18 cellular contexts compared by ENCODE assay signal in genomic region chr10:92969151-92969550, GRCh38.
DNase-seq lines count a peak whose midpoint lies in the region; ATAC-seq, FAIRE-seq and TF ChIP-seq lines count a peak whose summit lies in the region.
"Had no signal": no experiment of that assay in that cellular context is flagged by ENCODE, and none has a peak within 500 bp of the region (broad histone marks: within the 10 kb centered on the region; RNA-seq: fewer than 3 reads in every experiment).

No MANE protein-coding gene starts in this region.

- CTCF ChIA-PET in AG04449 (lab: Yijun Ruan, JAX): interaction anchor here (1.0 to 1.2 kb wide), 2 partner anchors 39 to 383 kb away, joined by 3 read pairs; no protein-coding TSS in a partner anchor

- H2AFZ ChIP-seq in GM23248: no peak overlapping the region

- H3K4me3 ChIP-seq in AG04449 (ENCODE audit: low read depth, low read length) (no peak overlapping the region), GM23248 (no peak overlapping the region), adipocyte (ENCODE audit: low read length) (no peak overlapping the region), fibroblast of the aortic adventitia (ENCODE audit: low read depth, low read length) (no peak overlapping the region)
- H3K4me3 ChIP-seq: SK-N-MC had no signal

- H3K4me1 ChIP-seq in GM23248 (ENCODE audit: insufficient read depth) (peaks cover 51% of the 10 kb centered on the region), adipocyte (ENCODE audit: control insufficient read depth, insufficient read depth, low read length) (peaks cover 36% of the 10 kb centered on the region)

- H3K9ac ChIP-seq in GM23248: no peak overlapping the region
- no peak overlapping the region for H3K9ac ChIP-seq in adipocyte (ENCODE audit: low read length)

- POLR2A ChIA-PET in AG04449 (lab: Yijun Ruan, JAX): no interaction called here

- no peaks in the 10 kb centered on the region for H4K20me1 ChIP-seq in GM23248 (ENCODE audit: insufficient read depth)

- no peaks in the 10 kb centered on the region for H3K9me2 ChIP-seq in GM23248 (ENCODE audit: insufficient read depth)

- H3K9me3 ChIP-seq in GM23248 (ENCODE audit: low read depth): no peaks in the 10 kb centered on the region
- H3K9me3 ChIP-seq in adipocyte (ENCODE audit: control insufficient read depth, low read length): no peaks in the 10 kb centered on the region

- DNase-seq in AG04449 (ENCODE audit: low read depth, low spot score) (peak; percentile 54), GM23248 (peak; percentile 88), adipocyte (ENCODE audit: low read depth) (peak; percentile 20), fibroblast of the aortic adventitia (ENCODE audit: low read depth) (peak; percentile 31), frontal cortex (ENCODE audit: low spot score in 2 of 2) (no peak), RPMI8226 (no peak)
- DNase-seq in stimulated activated naive CD4-positive, alpha-beta T cell (lab: John Stamatoyannopoulos, UW): no peak
- DNase-seq: Caco-2, DMS53, GF-D8, NCI-H1092 treated with DMSO at 0.1 percent for 48 hours, NCI-H1694 treated with DMSO at 0.1 percent for 48 hours, NCI-H446, NCI-H748 treated with DMSO at 0.1 percent for 48 hours, PC-3 had no signal

- no peaks in the 10 kb centered on the region for H3K27me3 ChIP-seq in GM23248 (replicated peaks; ENCODE audit: insufficient read depth)
- H3K27me3 ChIP-seq in adipocyte (replicated peaks; ENCODE audit: control insufficient read depth, insufficient read depth, low read length): no peaks in the 10 kb centered on the region

- no peak for ATAC-seq in HG03442 (IDR thresholded peaks at IDR 0.05; ENCODE audit: unreplicated experiment)
- ATAC-seq: PC-3 had no signal

- no peaks in the 10 kb centered on the region for H3K36me3 ChIP-seq in GM23248 (ENCODE audit: low read depth)
- H3K36me3 ChIP-seq in adipocyte (ENCODE audit: control insufficient read depth, insufficient read depth, low read length, severe bottlenecking): no peaks in the 10 kb centered on the region

- 5 to 10% methylated on average over 1 of the region's 1 CpG for WGBS in GM23248 (ENCODE audit: low coverage in 1 of 2, low lambda C conversion rate in 2 of 2, missing lambda C conversion rate in 2 of 2), 2 experiments

- peak overlapping the region; percentile 13 for H3K27ac ChIP-seq in GM23248
- H3K27ac ChIP-seq: 22Rv1, SK-N-MC had no signal

- H3F3A ChIP-seq in GM23248 (ENCODE audit: insufficient read depth): peaks cover 39% of the 10 kb centered on the region

- in situ Hi-C loops in GM23248 (cut with MboI): no loop called here

- H3K79me2 ChIP-seq in GM23248 (ENCODE audit: insufficient read depth): no peaks in the 10 kb centered on the region

- no peak overlapping the region for H3K4me2 ChIP-seq in GM23248 (ENCODE audit: unreplicated experiment)

- TF ChIP-seq CTCF in AG04449 (IDR thresholded peaks at IDR 0.05; ENCODE audit: insufficient read depth, low read length, missing control alignments) (no peak), fibroblast of the aortic adventitia (IDR thresholded peaks at IDR 0.05; ENCODE audit: insufficient read depth, low read length) (no peak)

- FAIRE-seq in frontal cortex (lab: Jason Lieb, UNC): no peak

Comparison
In these comparisons a context has a peak if more than half of its experiments do, and no peak if none do; other contexts are left out.
1. DNase-seq: peak in AG04449 (single experiment), GM23248 (single experiment), adipocyte (single experiment) and fibroblast of the aortic adventitia (single experiment); none in frontal cortex (0 of 2), stimulated activated naive CD4-positive, alpha-beta T cell (0 of 6) and RPMI8226 (single experiment).